Comparison of ENCODE assay signal across 23 cellular contexts in genomic region chr3:88641033-88641604, GRCh38.
DNase-seq lines count a peak whose midpoint lies in the region; ATAC-seq and TF ChIP-seq lines count a peak whose summit lies in the region.
"Had no signal": no experiment of that assay in that cellular context is flagged by ENCODE, and none has a peak within 500 bp of the region (broad histone marks: within the 10 kb centered on the region; RNA-seq: fewer than 3 reads in every experiment).

No MANE protein-coding gene starts in this region.

- no peak overlapping the region for H3K4me3 Mint-ChIP-seq in activated CD8-positive, alpha-beta memory T cell treated with anti-CD3 and anti-CD28 coated beads, Interleukin-2, amount 10 ng/mL, durations not matched to agents 7 days and 5 days
- H3K4me3 Mint-ChIP-seq: activated T-cell treated with anti-CD3 and anti-CD28 coated beads, Interleukin-2, amount 50 U/mL, for 72 hours; CD14-positive monocyte had no signal

- no peak for TF ChIP-seq POLR2A in body of pancreas (IDR thresholded peaks at IDR 0.05)

- H3K36me3 Mint-ChIP-seq in activated CD8-positive, alpha-beta memory T cell treated with anti-CD3 and anti-CD28 coated beads, Interleukin-2, amount 10 ng/mL, durations not matched to agents 7 days and 5 days, result no peaks in the 10 kb centered on the region
- H3K36me3 Mint-ChIP-seq: CD14-positive monocyte had no signal

- DNase-seq in LNCaP clone FGC (ENCODE audit: low read depth) (no peak), body of pancreas (peak in 3 of 4 donors; percentile 11 to 34 (median 14)), glomerular visceral epithelial cell (ENCODE audit: extremely low spot score) (peak; percentile 0), stromal cell of bone marrow (ENCODE audit: low read depth) (peak; percentile 3), GM19240 (ENCODE audit: insufficient read length, low spot score) (no peak), SIG-M5 treated with dmso at 0.1 percent for 504 hours (lab: John Stamatoyannopoulos, UW; ENCODE audit: unreplicated experiment) (no peak)
- DNase-seq in activated CD8-positive, alpha-beta memory T cell treated with anti-CD3 and anti-CD28 coated beads, Interleukin-2, amount 10 ng/mL, durations not matched to agents 7 days and 5 days, result no peak
- DNase-seq: activated CD4-positive, alpha-beta T cell treated with anti-CD3 and anti-CD28 coated beads, Interleukin-2, amount 50 U/mL, for 48 hours; activated T-cell treated with anti-CD3 and anti-CD28 coated beads, Interleukin-2, amount 50 U/mL, for 72 hours; Calu3; cerebellar nuclear complex; DMS79; Karpas-422; left lung; NCI-H1417 treated with DMSO at 0.1 percent for 48 hours; NCI-H2081; psoas muscle; stimulated activated CD4-positive, alpha-beta T cell treated with anti-CD3 and anti-CD28 coated beads, Interleukin-4, amount 100 ng/mL, for 1 hour; stomach; tibial artery had no signal

- WGBS in body of pancreas, 2 donors, result 23 to 57% methylated on average over 2 of the region's 2 CpGs

- H3K27me3 Mint-ChIP-seq in activated CD8-positive, alpha-beta memory T cell treated with anti-CD3 and anti-CD28 coated beads, Interleukin-2, amount 10 ng/mL, durations not matched to agents 7 days and 5 days, result no peaks in the 10 kb centered on the region

- TF ChIP-seq CTCF in LNCaP clone FGC (IDR thresholded peaks at IDR 0.05; ENCODE audit: control insufficient read depth, extremely low read depth, insufficient read depth) (0 out of 2 replicates have a peak, but pooled peaks have one; percentile 18), body of pancreas (IDR thresholded peaks at IDR 0.05) (peak in 3 of 7 experiments; percentile 38 to 54 (median 41))

- peaks cover 5% of the 10 kb centered on the region for H3K4me1 ChIP-seq in body of pancreas
- H3K4me1 ChIP-seq: left lung, psoas muscle, stomach, tibial artery had no signal

- no peaks in the 10 kb centered on the region for H3K4me1 Mint-ChIP-seq in activated CD8-positive, alpha-beta memory T cell treated with anti-CD3 and anti-CD28 coated beads, Interleukin-2, amount 10 ng/mL, durations not matched to agents 7 days and 5 days
- H3K4me1 Mint-ChIP-seq: CD14-positive monocyte had no signal

- H3K27ac ChIP-seq in body of pancreas, result no peak overlapping the region
- H3K27ac ChIP-seq: left lung, psoas muscle, RWPE1, SK-N-MC, stomach, tibial artery had no signal

- H3K27me3 ChIP-seq in body of pancreas, result no peaks in the 10 kb centered on the region
- H3K27me3 ChIP-seq: left lung, stomach, tibial artery had no signal

- no peak overlapping the region for H3K27ac Mint-ChIP-seq in activated CD8-positive, alpha-beta memory T cell treated with anti-CD3 and anti-CD28 coated beads, Interleukin-2, amount 10 ng/mL, durations not matched to agents 7 days and 5 days
- H3K27ac Mint-ChIP-seq: activated T-cell treated with anti-CD3 and anti-CD28 coated beads, Interleukin-2, amount 50 U/mL, for 72 hours; CD14-positive monocyte had no signal

- intact Hi-C loops in body of pancreas (cut with DNase I), result no loop called here

- H3K9me3 Mint-ChIP-seq in activated CD8-positive, alpha-beta memory T cell treated with anti-CD3 and anti-CD28 coated beads, Interleukin-2, amount 10 ng/mL, durations not matched to agents 7 days and 5 days (ENCODE audit: low read depth), result peaks cover 8% of the 10 kb centered on the region

- no peak overlapping the region for H3K4me3 ChIP-seq in LNCaP clone FGC (ENCODE audit: low read depth, low read length)
- no peak overlapping the region for H3K4me3 ChIP-seq in body of pancreas
- H3K4me3 ChIP-seq: left lung, psoas muscle, SK-N-MC, stomach, tibial artery had no signal

- CTCF ChIA-PET in activated CD8-positive, alpha-beta memory T cell treated with anti-CD3 and anti-CD28 coated beads, Interleukin-2, amount 10 ng/mL, durations not matched to agents 7 days and 5 days (lab: Charles Lee), result no interaction called here

- H3K36me3 ChIP-seq in body of pancreas (replicated peaks in 1 of 2; ENCODE audit: insufficient read depth in 1 of 2, low read depth in 2 of 2), result no peaks in the 10 kb centered on the region
- H3K36me3 ChIP-seq: left lung, stomach, tibial artery had no signal

- H3K9me3 ChIP-seq in body of pancreas, result no peaks in the 10 kb centered on the region
- H3K9me3 ChIP-seq: psoas muscle, stomach, tibial artery had no signal

- peak; percentile 18 for ATAC-seq in body of pancreas
- ATAC-seq in activated CD8-positive, alpha-beta memory T cell treated with anti-CD3 and anti-CD28 coated beads, Interleukin-2, amount 10 ng/mL, durations not matched to agents 7 days and 5 days, result no peak
- ATAC-seq: activated T-cell treated with anti-CD3 and anti-CD28 coated beads, Interleukin-2, amount 50 U/mL, for 72 hours; left lung; psoas muscle had no signal

Comparison
In these comparisons a context has a peak if more than half of its experiments do, and no peak if none do; other contexts are left out.
1. DNase-seq: peak in body of pancreas (3 of 4), glomerular visceral epithelial cell (single experiment) and stromal cell of bone marrow (single experiment); none in LNCaP clone FGC (single experiment), activated CD8-positive, alpha-beta memory T cell treated with anti-CD3 and anti-CD28 coated beads, Interleukin-2, amount 10 ng/mL, durations not matched to agents 7 days and 5 days (single experiment), GM19240 (single experiment) and SIG-M5 treated with dmso at 0.1 percent for 504 hours (single experiment).